Comparison of ENCODE assay signal across 8 cellular contexts in genomic region chr16:30334473-30334985, GRCh38. TPM values are rescaled to one million over a fixed set of nuclear protein-coding genes. Genes with fewer than 3 reads are reported as not detected.
A peak's percentile ranks its signal among the peaks of the same experiment; 100 is the strongest.
DNase-seq lines count a peak whose midpoint lies in the region; ATAC-seq and TF ChIP-seq lines count a peak whose summit lies in the region.
"Not testable (repeated sequence)": the region's sequence is repeated elsewhere in the genome, so short reads cannot be mapped to it uniquely, and the experiment has no call there.

No MANE protein-coding gene starts in this region.

- DNase-seq in DMS 273 treated with DMSO at 0.1 percent for 48 hours (lab: John Stamatoyannopoulos, UW): peak; percentile 30
- not testable (repeated sequence) for DNase-seq in Panc1 (ENCODE audit: low read depth, low spot score)
- peak; percentile 88 for DNase-seq in activated T-cell treated with anti-CD3 and anti-CD28 coated beads for 48 hours (ENCODE audit: low read depth)
- peak; percentile 78 to 81 for DNase-seq in stimulated activated CD8-positive, alpha-beta memory T cell treated with anti-CD3 and anti-CD28 coated beads, Interleukin-2, amount 100 ng/mL, for 48 hours (ENCODE audit: low read depth in 2 of 2)

- H3K9ac ChIP-seq in HUES6 (ENCODE audit: low read length): peak overlapping the region; percentile 42
- not testable (repeated sequence) for H3K9ac ChIP-seq in muscle layer of colon (ENCODE audit: low read length)

- peak overlapping the region; percentile 95 for H3K4me3 ChIP-seq in HUES6 (ENCODE audit: low read depth, low read length)
- peak overlapping the region; percentile 56 to 57 for H3K4me3 ChIP-seq in Panc1 (ENCODE audit: low read depth in 2 of 2, low read length in 2 of 2)
- peak overlapping the region; percentile 58 to 86 for H3K4me3 ChIP-seq in esophagus (ENCODE audit: low read depth in 1 of 2, low read length in 2 of 2)
- H3K4me3 ChIP-seq in muscle layer of colon (ENCODE audit: low read depth in 1 of 2, low read length in 2 of 2): peak overlapping the region in 1 of 2 donors; percentile 11

- H3K27ac ChIP-seq in HUES6 (ENCODE audit: low read depth, low read length); Panc1 (ENCODE audit: low read length): not testable (repeated sequence)
- H3K27ac ChIP-seq in esophagus (ENCODE audit: low read depth in 2 of 2, low read length in 1 of 2): peak overlapping the region; percentile 99 to 100
- H3K27ac ChIP-seq in muscle layer of colon (ENCODE audit: low read depth, low read length): peak overlapping the region; percentile 47

- WGBS in esophagus, 2 donors: 0 to 1% methylated on average over 18 to 25 of the region's 33 CpGs

- POLR2A ChIA-PET in Panc1 (lab: Charles Lee): interaction anchor here (0.6 to 1.0 kb wide), 5 partner anchors 18 to 1531 kb away, joined by 4 to 11 read pairs (median 7); partner anchors contain the start of genes CD2BP2 and TBC1D10B

- not testable (repeated sequence) for BruUV-seq in Panc1 (replicated peaks; lab: Mats Ljungman, UMichigan)

- CTCF ChIA-PET in Panc1 (lab: Charles Lee): not testable (repeated sequence)

- TF ChIP-seq CTCF in Panc1 (IDR thresholded peaks at IDR 0.05): not testable (repeated sequence)

- in situ Hi-C loops in Panc1 (cut with HindIII; ENCODE audit: low pct_unique_long_range_greater_than_20kb, low sequenced_read_pairs): not testable (repeated sequence)

- intact Hi-C loops in Panc1 (cut with micrococcal nuclease; ENCODE audit: unreplicated experiment): not testable (repeated sequence)

- not testable (repeated sequence) for H3K9me3 ChIP-seq in HUES6 (ENCODE audit: control insufficient read depth, insufficient read depth, low read depth, low read length); Panc1 (ENCODE audit: control insufficient read depth, insufficient read depth, low read depth, low read length); esophagus (ENCODE audit: control insufficient read depth in 2 of 2, insufficient read depth in 1 of 2, low read depth in 1 of 2, low read length in 1 of 2); muscle layer of colon (ENCODE audit: low read length)

- not testable (repeated sequence) for H3K36me3 ChIP-seq in HUES6 (ENCODE audit: control insufficient read depth, insufficient read depth, low read length); Panc1 (ENCODE audit: control insufficient read depth, insufficient read depth, low read length); esophagus (ENCODE audit: control insufficient read depth in 2 of 2, insufficient read depth in 2 of 2, low read length in 1 of 2); muscle layer of colon (ENCODE audit: insufficient read depth, low read length)

- ATAC-seq in GM21529 (IDR thresholded peaks at IDR 0.05; ENCODE audit: unreplicated experiment) (peak; percentile 83), Panc1 (peak; percentile 96)

- H3K4me1 ChIP-seq in HUES6 (ENCODE audit: control insufficient read depth, insufficient read depth, low read length); Panc1 (ENCODE audit: control insufficient read depth, insufficient read depth, low read length); esophagus (ENCODE audit: control insufficient read depth in 2 of 2, insufficient read depth in 2 of 2, low read length in 1 of 2); muscle layer of colon (ENCODE audit: insufficient read depth, low read length): not testable (repeated sequence)

- H3K27me3 ChIP-seq in HUES6 (ENCODE audit: control insufficient read depth, insufficient read depth, low read length); Panc1 (ENCODE audit: control insufficient read depth, insufficient read depth, low read length); esophagus (ENCODE audit: control insufficient read depth in 1 of 2, insufficient read depth in 2 of 2, low read length in 2 of 2); muscle layer of colon (ENCODE audit: control insufficient read depth in 1 of 2, insufficient read depth in 2 of 2, low read length in 2 of 2): not testable (repeated sequence)

RNA-seq across cellular contexts. Expression of gene CD2BP2, which starts 20.6 kb away (rescaled TPM):
- 90.7 TPM for total RNA-seq in Panc1 (2021; ENCODE audit: unreplicated experiment)
- polyA plus RNA-seq in Panc1 (2012; ENCODE audit: insufficient read length): 68.7 TPM
- 10 to 100 TPM; 25.2 to 34.3 TPM for polyA plus RNA-seq in esophagus

RNA-seq across cellular contexts. Expression of gene TBC1D10B, which starts 35.8 kb away (rescaled TPM):
- 52.6 TPM for total RNA-seq in Panc1 (2021; ENCODE audit: unreplicated experiment)
- polyA plus RNA-seq in Panc1 (2012; ENCODE audit: insufficient read length): 41.9 TPM
- polyA plus RNA-seq in esophagus: 10 to 100 TPM; 19.8 to 27.5 TPM

RNA-seq across cellular contexts. Expression of gene MYL11, which starts 40.1 kb away (rescaled TPM):
- not detected for total RNA-seq in Panc1 (2021; ENCODE audit: unreplicated experiment)
- polyA plus RNA-seq in Panc1 (2012; ENCODE audit: insufficient read length): 1.2 TPM
- 1 to 10 TPM; 1.3 to 2.1 TPM for polyA plus RNA-seq in esophagus

RNA-seq across cellular contexts. Expression of gene SEPTIN1, which starts 47.8 kb away (rescaled TPM):
- 1.7 TPM for total RNA-seq in Panc1 (2021; ENCODE audit: unreplicated experiment)
- 1.8 TPM for polyA plus RNA-seq in Panc1 (2012; ENCODE audit: insufficient read length)
- 1 to 10 TPM; 3.5 to 6.8 TPM for polyA plus RNA-seq in esophagus
